1 cellular context compared by ENCODE assay signal in genomic region chr11:68325183-68325893, GRCh38.
TF ChIP-seq lines count a peak whose summit lies in the region.

No MANE protein-coding gene starts in this region.

TF ChIP-seq in HepG2, 621 proteins besides CTCF, POLR2A, EP300 and RAD21:
- TF ChIP-seq GPN1 (CRISPR knock-in tag; IDR thresholded peaks at IDR 0.05; ENCODE audit: borderline replicate concordance) = no peak
- TF ChIP-seq TGIF2 (CRISPR knock-in tag; IDR thresholded peaks at IDR 0.05) = no peak
- TF ChIP-seq YY1 (IDR thresholded peaks at IDR 0.05; ENCODE audit: insufficient read depth, insufficient replicate concordance, low read depth, low read length) = no peak
- TF ChIP-seq ZBTB38 (CRISPR knock-in tag; IDR thresholded peaks at IDR 0.05) = peak; percentile 73; the same call in 1 of the 2 replicates
- no peak for TF ChIP-seq PRMT3 (CRISPR knock-in tag; IDR thresholded peaks at IDR 0.05; ENCODE audit: borderline replicate concordance, low read depth)
- no peak for TF ChIP-seq ZNF576 (CRISPR knock-in tag; IDR thresholded peaks at IDR 0.05)
- TF ChIP-seq NR2F2 (IDR thresholded peaks at IDR 0.05; ENCODE audit: borderline replicate concordance, low read depth) = no peak
- TF ChIP-seq ZNF883 (CRISPR knock-in tag; IDR thresholded peaks at IDR 0.05; ENCODE audit: not compliant biosample characterization) = peak; percentile 22
- 0 out of 2 replicates have a peak, but pooled peaks have one; percentile 31 for TF ChIP-seq ZNF451 (CRISPR knock-in tag; IDR thresholded peaks at IDR 0.05)
- no peak for TF ChIP-seq ZNF3 (CRISPR knock-in tag; IDR thresholded peaks at IDR 0.05)
- no peak for TF ChIP-seq ZFP36 (IDR thresholded peaks at IDR 0.05; ENCODE audit: borderline replicate concordance, low read depth, low read length, partially characterized antibody)
- no peak for TF ChIP-seq SALL2 (CRISPR knock-in tag; IDR thresholded peaks at IDR 0.05)
- TF ChIP-seq, protein P1, sequence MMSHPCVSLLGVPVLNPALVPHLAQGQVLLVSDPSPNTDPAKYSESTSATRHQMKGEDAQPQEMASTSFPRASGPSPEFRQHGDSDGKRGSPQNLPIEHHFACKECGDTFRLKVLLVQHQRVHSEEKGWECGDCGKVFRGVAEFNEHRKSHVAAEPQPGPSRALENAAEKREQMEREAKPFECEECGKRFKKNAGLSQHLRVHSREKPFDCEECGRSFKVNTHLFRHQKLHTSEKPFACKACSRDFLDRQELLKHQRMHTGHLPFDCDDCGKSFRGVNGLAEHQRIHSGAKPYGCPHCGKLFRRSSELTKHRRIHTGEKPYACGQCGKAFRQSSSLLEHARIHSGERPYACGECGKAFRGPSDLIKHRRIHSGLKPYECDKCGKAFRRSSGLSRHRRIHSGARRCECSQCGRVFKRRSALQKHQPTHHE (CRISPR knock-in tag; IDR thresholded peaks at IDR 0.05; ENCODE audit: borderline replicate concordance) = no peak
- peak; percentile 22; the same call in 1 of the 2 replicates for TF ChIP-seq STAG1 (CRISPR knock-in tag; IDR thresholded peaks at IDR 0.05)
- no peak for TF ChIP-seq ZNF597 (CRISPR knock-in tag; IDR thresholded peaks at IDR 0.05)
- no peak for TF ChIP-seq RFX1 (IDR thresholded peaks at IDR 0.05)
- TF ChIP-seq ZNF766 (CRISPR knock-in tag; IDR thresholded peaks at IDR 0.05; ENCODE audit: borderline replicate concordance) = no peak
- TF ChIP-seq ZNF678 (CRISPR knock-in tag; IDR thresholded peaks at IDR 0.05) = no peak
- TF ChIP-seq ZNF788 (CRISPR knock-in tag; IDR thresholded peaks at IDR 0.05; ENCODE audit: borderline replicate concordance) = no peak
- no peak for TF ChIP-seq ZNF512B (CRISPR knock-in tag; IDR thresholded peaks at IDR 0.05; ENCODE audit: borderline replicate concordance)
- TF ChIP-seq AGO2 (optimal IDR thresholded peaks at IDR 0.05; ENCODE audit: low read depth, low read length) = peak; percentile 1
- no peak for TF ChIP-seq ZNF713 (CRISPR knock-in tag; IDR thresholded peaks at IDR 0.05)
- TF ChIP-seq ZNF687 (CRISPR knock-in tag; IDR thresholded peaks at IDR 0.05) = peak; percentile 45
- TF ChIP-seq ZGPAT (CRISPR knock-in tag; IDR thresholded peaks at IDR 0.05) = no peak
- TF ChIP-seq ZSCAN29 (CRISPR knock-in tag; conservative IDR thresholded peaks at IDR 0.05) = no peak
TF ChIP-seq in HepG2: peak in this region for 6.
